In genomic region chr11:7639643-7640025, GRCh38 we compare ENCODE assay signal across 1 cellular context.
TF ChIP-seq lines count a peak whose summit lies in the region.

No MANE protein-coding gene starts in this region.

TF ChIP-seq in GM23338, 12 proteins besides CTCF, POLR2A, EP300 and RAD21 (continued from another document):
- TF ChIP-seq ZNF462 (CRISPR knock-in tag; IDR thresholded peaks at IDR 0.05) = no peak
- no peak for TF ChIP-seq POLR2AphosphoS5 (IDR thresholded peaks at IDR 0.05; ENCODE audit: low read depth)
- TF ChIP-seq CREB1 (CRISPR knock-in tag; IDR thresholded peaks at IDR 0.05; ENCODE audit: low read depth) = no peak
- no peak for TF ChIP-seq ETS1 (IDR thresholded peaks at IDR 0.05)
